In the genomic region with DNA sequence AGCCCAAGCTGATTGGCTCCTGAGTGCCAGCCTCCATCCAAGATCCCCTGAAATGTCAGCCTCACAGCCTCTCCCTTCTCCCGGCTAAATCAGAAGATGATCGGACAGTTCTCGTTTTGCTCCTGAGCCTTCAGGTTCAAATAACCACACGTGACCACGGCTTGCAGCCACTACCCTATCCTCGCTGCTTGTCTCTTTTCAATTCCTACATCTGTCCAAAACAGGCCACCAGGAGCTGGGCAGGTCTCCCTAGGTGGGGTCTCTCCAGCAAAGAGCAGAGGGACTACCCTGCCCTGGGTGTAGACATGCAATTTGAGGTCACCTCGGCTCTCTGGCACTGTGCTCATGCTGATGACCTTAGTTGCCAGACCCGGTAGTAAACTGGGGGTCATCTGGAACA, we compare ENCODE assay signal across 26 cellular contexts.
"Had no signal": no experiment of that assay in that cellular context is flagged by ENCODE, and none has a peak within 500 bp of the region (broad histone marks: within the 10 kb centered on the region; RNA-seq: fewer than 3 reads in every experiment).

No MANE protein-coding gene starts in this region.

- H3K4me3 ChIP-seq: left lung, lower lobe of right lung, ovary, right atrium auricular region, skin epidermis, stomach, testis, thyroid gland, transverse colon, upper lobe of right lung had no signal

- H3K4me1 ChIP-seq: left lung, lower lobe of right lung, right atrium auricular region, stomach, testis, transverse colon, upper lobe of right lung had no signal

- H3K27me3 ChIP-seq: ovary, right atrium auricular region, testis, thyroid gland, upper lobe of right lung had no signal

- ATAC-seq: left colon; lower lobe of right lung; naive thymus-derived CD8-positive, alpha-beta T cell; sciatic nerve; stimulated activated naive B cell treated with anti-CD40 and anti-IgM and Interleukin-4, amounts not matched to agents 10 μg/mL and 1 μg/mL and 100 μg/mL, for 72 hours; stimulated activated naive CD8-positive, alpha-beta T cell treated with anti-CD3 and anti-CD28 coated beads, Interleukin-15, Interleukin-2, amounts not matched to agents 100 U/mL and 50 U/mL, for 24 hours had no signal

- H3K36me3 ChIP-seq: left lung, lower lobe of right lung, neutrophil, ovary, right atrium auricular region, stomach, thyroid gland, transverse colon, upper lobe of right lung had no signal

- DNase-seq: hypothalamus; immature natural killer cell; kidney; left colon; left lung; lower lobe of right lung; mammary epithelial cell; mesenchymal stem cell; naive thymus-derived CD8-positive, alpha-beta T cell; occipital lobe; ovary; stimulated activated CD4-positive, alpha-beta T cell treated with anti-CD3 and anti-CD28 coated beads, Interleukin-12 subunit alpha, Interleukin-12 subunit beta, amount 100 ng/mL, for 4 hours; stimulated activated CD4-positive, alpha-beta T cell treated with anti-CD3 and anti-CD28 coated beads, Interleukin-15, amount 100 ng/mL, for 24 hours; stimulated activated CD4-positive, alpha-beta T cell treated with anti-CD3 and anti-CD28 coated beads, Interleukin-2, amount 100 ng/mL, for 24 hours; stimulated activated CD4-positive, alpha-beta T cell treated with anti-CD3 and anti-CD28 coated beads, Interleukin-4, amount 100 ng/mL, for 1 hour; stimulated activated naive B cell treated with anti-CD40 and anti-IgM and Interleukin-4, amounts not matched to agents 10 μg/mL and 1 μg/mL and 100 μg/mL, for 72 hours; stimulated activated naive CD8-positive, alpha-beta T cell treated with anti-CD3 and anti-CD28 coated beads, Interleukin-15, Interleukin-2, amounts not matched to agents 100 U/mL and 50 U/mL, for 24 hours; stomach; testis; thyroid gland; transverse colon; upper lobe of right lung had no signal

- H3K9me3 ChIP-seq: left lung, lower lobe of right lung, neutrophil, ovary, right atrium auricular region, stomach, testis, thyroid gland, transverse colon, upper lobe of right lung had no signal

- H3K27ac ChIP-seq: left lung, lower lobe of right lung, neutrophil, ovary, right atrium auricular region, skin epidermis, stomach, testis, thyroid gland, transverse colon, upper lobe of right lung had no signal
